ENCODE assay signal across 9 cellular contexts in the genomic region with DNA sequence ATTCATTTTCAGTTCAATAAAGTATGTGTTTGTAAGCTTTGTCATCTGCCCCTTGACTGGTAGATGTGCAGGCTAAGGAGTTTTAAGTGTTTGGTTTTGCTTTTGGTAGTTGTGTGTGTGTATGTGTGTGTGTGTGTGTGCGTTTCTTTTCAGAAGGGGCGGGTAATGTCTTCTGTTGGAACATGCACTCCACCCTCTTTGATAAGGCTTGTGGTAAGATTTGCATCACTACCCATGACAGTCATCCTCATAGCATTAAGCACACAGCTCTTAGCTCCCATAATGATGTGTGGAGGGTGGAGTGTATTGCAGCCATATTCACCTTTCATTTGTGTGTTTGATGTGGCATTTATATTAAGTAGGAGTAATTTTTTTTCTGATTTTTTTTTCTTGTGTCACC.
DNase-seq lines count a peak whose midpoint lies in the region; ATAC-seq lines count a peak whose summit lies in the region.
"Had no signal": no experiment of that assay in that cellular context is flagged by ENCODE, and none has a peak within 500 bp of the region (broad histone marks: within the 10 kb centered on the region; RNA-seq: fewer than 3 reads in every experiment).

No MANE protein-coding gene starts in this region.

- peak; percentile 35 for DNase-seq in Caki2 (ENCODE audit: low read depth)
- no peak for DNase-seq in central memory CD8-positive, alpha-beta T cell (ENCODE audit: low spot score in 2 of 2)
- no peak for DNase-seq in dermis blood vessel endothelial cell
- DNase-seq in activated CD8-positive, alpha-beta memory T cell treated with anti-CD3 and anti-CD28 coated beads for 24 hours = no peak
- DNase-seq in 8988T = no peak
- DNase-seq: NCI-H1436 had no signal

- no peaks in the 10 kb centered on the region for H3K4me1 Mint-ChIP-seq in central memory CD8-positive, alpha-beta T cell

- H3K27ac Mint-ChIP-seq in central memory CD8-positive, alpha-beta T cell (ENCODE audit: low read depth) = no peak overlapping the region

- ATAC-seq in GM19452 (IDR thresholded peaks at IDR 0.05; ENCODE audit: unreplicated experiment) (peak; percentile 51), HG03457 (IDR thresholded peaks at IDR 0.05; ENCODE audit: unreplicated experiment) (peak; percentile 52), GM19328 (IDR thresholded peaks at IDR 0.05; ENCODE audit: unreplicated experiment) (no peak)
- ATAC-seq in central memory CD8-positive, alpha-beta T cell (replicated peaks; ENCODE audit: extremely low read depth, poor library complexity, severe bottlenecking) = peak; percentile 52

- no peaks in the 10 kb centered on the region for H3K36me3 Mint-ChIP-seq in central memory CD8-positive, alpha-beta T cell (ENCODE audit: insufficient read depth)

- H3K27me3 Mint-ChIP-seq in central memory CD8-positive, alpha-beta T cell = no peaks in the 10 kb centered on the region

- no peak overlapping the region for H3K4me3 Mint-ChIP-seq in central memory CD8-positive, alpha-beta T cell

- in situ Hi-C loops in Caki2 (cut with HindIII; ENCODE audit: low pct_unique_long_range_greater_than_20kb, low sequenced_read_pairs) = no loop called here

- H3K9me3 Mint-ChIP-seq in central memory CD8-positive, alpha-beta T cell = no peaks in the 10 kb centered on the region
